In genomic region chr2:224137208-224137607, GRCh38 we compare ENCODE assay signal across 27 cellular contexts.
"Had no signal": no experiment of that assay in that cellular context is flagged by ENCODE, and none has a peak within 500 bp of the region (broad histone marks: within the 10 kb centered on the region; RNA-seq: fewer than 3 reads in every experiment).

No MANE protein-coding gene starts in this region.

- H2AFZ ChIP-seq: neural progenitor cell, parathyroid adenoma had no signal

- H3K4me1 ChIP-seq: neural progenitor cell, parathyroid adenoma, psoas muscle, right lobe of liver, sigmoid colon, stomach, thyroid gland, tibial nerve, upper lobe of left lung had no signal

- ATAC-seq: psoas muscle; right cardiac atrium; right lobe of liver; stimulated activated effector memory CD8-positive, alpha-beta T cell treated with anti-CD3 and anti-CD28 coated beads, Interleukin-12 subunit alpha, Interleukin-12 subunit beta, amount 100 ng/mL, for 72 hours; stimulated activated naive B cell treated with anti-CD40 and anti-IgM and Interleukin-4, amounts not matched to agents 10 μg/mL and 1 μg/mL and 100 μg/mL, for 72 hours had no signal

- H3K27me3 ChIP-seq: neural progenitor cell, ovary, right lobe of liver, sigmoid colon, thyroid gland, tibial nerve, upper lobe of left lung, vagina had no signal

- H3K27ac Mint-ChIP-seq: nephron; neural progenitor cell; progenitor cell of endocrine pancreas; stimulated activated effector memory CD8-positive, alpha-beta T cell treated with anti-CD3 and anti-CD28 coated beads, Interleukin-12 subunit alpha, Interleukin-12 subunit beta, amount 100 ng/mL, for 72 hours; stimulated activated naive B cell treated with anti-CD40 and anti-IgM and Interleukin-4, amounts not matched to agents 10 μg/mL and 1 μg/mL and 100 μg/mL, for 72 hours; stimulated activated naive CD8-positive, alpha-beta T cell treated with anti-CD3 and anti-CD28 coated beads, Interleukin-15, Interleukin-2, amounts not matched to agents 100 ng/mL and 50 ng/mL, for 24 hours had no signal

- DNase-seq: occipital lobe; ovary; posterior cingulate gyrus; psoas muscle; right cardiac atrium; right lobe of liver; sigmoid colon; small intestine; stimulated activated CD4-positive, alpha-beta T cell treated with anti-CD3 and anti-CD28 coated beads, Interleukin-15, amount 100 ng/mL, for 24 hours; stimulated activated CD4-positive, alpha-beta T cell treated with anti-CD3 and anti-CD28 coated beads, Interleukin-2, amount 100 ng/mL, for 24 hours; stimulated activated CD4-positive, alpha-beta T cell treated with anti-CD3 and anti-CD28 coated beads, Interleukin-2, amount 100 ng/mL, for 48 hours; stimulated activated CD4-positive, alpha-beta T cell treated with anti-CD3 and anti-CD28 coated beads, Interleukin-4, amount 100 ng/mL, for 24 hours; stimulated activated naive B cell treated with anti-CD40 and anti-IgM and Interleukin-4, amounts not matched to agents 10 μg/mL and 1 μg/mL and 100 μg/mL, for 72 hours; stimulated activated naive CD4-positive, alpha-beta T cell treated with Interleukin-2 at 50 U/mL for 16 hours; stomach; thyroid gland; trophoblast cell; upper lobe of left lung had no signal

- H3K9me3 ChIP-seq: ovary, psoas muscle, right lobe of liver, sigmoid colon, stomach, thoracic aorta, thyroid gland, tibial nerve, upper lobe of left lung, vagina had no signal

- H3K9ac ChIP-seq: neural progenitor cell, parathyroid adenoma had no signal

- H3K4me3 Mint-ChIP-seq: nephron; neural progenitor cell; stimulated activated effector memory CD8-positive, alpha-beta T cell treated with anti-CD3 and anti-CD28 coated beads, Interleukin-12 subunit alpha, Interleukin-12 subunit beta, amount 100 ng/mL, for 72 hours; stimulated activated naive B cell treated with anti-CD40 and anti-IgM and Interleukin-4, amounts not matched to agents 10 μg/mL and 1 μg/mL and 100 μg/mL, for 72 hours; stimulated activated naive CD8-positive, alpha-beta T cell treated with anti-CD3 and anti-CD28 coated beads, Interleukin-15, Interleukin-2, amounts not matched to agents 100 ng/mL and 50 ng/mL, for 24 hours had no signal

- H3K36me3 Mint-ChIP-seq: neural progenitor cell; stimulated activated effector memory CD8-positive, alpha-beta T cell treated with anti-CD3 and anti-CD28 coated beads, Interleukin-12 subunit alpha, Interleukin-12 subunit beta, amount 100 ng/mL, for 72 hours; stimulated activated naive B cell treated with anti-CD40 and anti-IgM and Interleukin-4, amounts not matched to agents 10 μg/mL and 1 μg/mL and 100 μg/mL, for 72 hours had no signal

- H3K27ac ChIP-seq: neural progenitor cell, ovary, parathyroid adenoma, psoas muscle, right lobe of liver, sigmoid colon, stomach, thoracic aorta, thyroid gland, tibial nerve, upper lobe of left lung, vagina had no signal

- H3K9me3 Mint-ChIP-seq: neural progenitor cell; stimulated activated effector memory CD8-positive, alpha-beta T cell treated with anti-CD3 and anti-CD28 coated beads, Interleukin-12 subunit alpha, Interleukin-12 subunit beta, amount 100 ng/mL, for 72 hours; stimulated activated naive CD8-positive, alpha-beta T cell treated with anti-CD3 and anti-CD28 coated beads, Interleukin-15, Interleukin-2, amounts not matched to agents 100 ng/mL and 50 ng/mL, for 24 hours had no signal

- H3K4me1 Mint-ChIP-seq: neural progenitor cell; stimulated activated effector memory CD8-positive, alpha-beta T cell treated with anti-CD3 and anti-CD28 coated beads, Interleukin-12 subunit alpha, Interleukin-12 subunit beta, amount 100 ng/mL, for 72 hours had no signal

- H3K27me3 Mint-ChIP-seq: progenitor cell of endocrine pancreas had no signal

- H3K4me3 ChIP-seq: neural progenitor cell, ovary, psoas muscle, right lobe of liver, sigmoid colon, stomach, thoracic aorta, thyroid gland, tibial nerve, upper lobe of left lung, vagina had no signal

- H3K4me2 ChIP-seq: neural progenitor cell had no signal

- H3K79me2 ChIP-seq: parathyroid adenoma had no signal

- H3K36me3 ChIP-seq: neural progenitor cell, ovary, right lobe of liver, sigmoid colon, stomach, thoracic aorta, thyroid gland, tibial nerve, upper lobe of left lung, vagina had no signal
